In the genomic region with DNA sequence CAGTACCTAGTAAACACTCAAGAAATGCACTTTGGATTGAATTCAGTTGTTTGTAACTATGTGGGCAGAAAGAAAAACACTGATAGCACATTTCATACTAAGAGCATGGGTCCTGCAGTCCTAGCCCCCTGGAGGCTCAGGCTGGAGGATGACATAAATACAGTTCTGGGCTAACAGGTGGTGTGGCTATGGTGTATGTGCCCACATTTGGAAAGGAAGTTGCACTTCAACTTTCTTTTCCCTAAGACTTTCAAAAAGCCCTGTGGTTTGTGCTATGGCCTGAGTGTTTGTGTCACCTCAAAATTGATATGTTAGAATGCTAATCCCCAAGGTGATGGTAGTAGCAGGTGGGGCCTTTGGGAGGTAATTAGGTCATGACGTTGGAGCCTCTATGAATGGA, we compare ENCODE assay signal across 23 cellular contexts.
A peak's percentile ranks its signal among the peaks of the same experiment; 100 is the strongest.
DNase-seq lines count a peak whose midpoint lies in the region; ATAC-seq lines count a peak whose summit lies in the region.
"Had no signal": no experiment of that assay in that cellular context is flagged by ENCODE, and none has a peak within 500 bp of the region (broad histone marks: within the 10 kb centered on the region; RNA-seq: fewer than 3 reads in every experiment).

No MANE protein-coding gene starts in this region.

- peak; percentile 36 for ATAC-seq in activated naive CD8-positive, alpha-beta T cell treated with anti-CD3 and anti-CD28 coated beads, Interleukin-2, amount 10 ng/mL, durations not matched to agents 7 days and 5 days (ENCODE audit: low read depth)
- no peak for ATAC-seq in activated naive CD8-positive, alpha-beta T cell treated with anti-CD3 and anti-CD28 coated beads, Interleukin-2, amount 50 U/mL, for 24 hours
- ATAC-seq: activated CD8-positive, alpha-beta T cell treated with anti-CD3 and anti-CD28 coated beads for 36 hours; effector memory CD8-positive, alpha-beta T cell; SK-N-SH treated with all-trans-retinoic acid at 6 μM for 48 hours; WTC11 had no signal

- peaks cover 4% of the 10 kb centered on the region for H3K4me1 Mint-ChIP-seq in activated naive CD8-positive, alpha-beta T cell treated with anti-CD3 and anti-CD28 coated beads, Interleukin-2, amount 10 ng/mL, durations not matched to agents 7 days and 5 days
- H3K4me1 Mint-ChIP-seq in activated naive CD8-positive, alpha-beta T cell treated with anti-CD3 and anti-CD28 coated beads, Interleukin-2, amount 50 U/mL, for 24 hours: peaks cover 3% of the 10 kb centered on the region
- H3K4me1 Mint-ChIP-seq in activated CD4-positive, alpha-beta memory T cell treated with anti-CD3 and anti-CD28 coated beads for 36 hours (ENCODE audit: low read depth): peaks cover 3% of the 10 kb centered on the region

- CTCF ChIA-PET in activated CD4-positive, alpha-beta memory T cell treated with anti-CD3 and anti-CD28 coated beads for 36 hours (lab: Charles Lee): no interaction called here

- no peak overlapping the region for H3K4me3 ChIP-seq in Jurkat, Clone E6-1 (ENCODE audit: low read length)
- H3K4me3 ChIP-seq in SJCRH30 (no peak overlapping the region), urinary bladder (ENCODE audit: low read depth, low read length) (no peak overlapping the region)
- H3K4me3 ChIP-seq: suprapubic skin, vagina had no signal

- DNase-seq in activated naive CD8-positive, alpha-beta T cell treated with anti-CD3 and anti-CD28 coated beads, Interleukin-2, amount 10 ng/mL, durations not matched to agents 7 days and 5 days: no peak
- no peak for DNase-seq in activated naive CD8-positive, alpha-beta T cell treated with anti-CD3 and anti-CD28 coated beads, Interleukin-2, amount 50 U/mL, for 24 hours
- peak; percentile 46 for DNase-seq in Jurkat, Clone E6-1 (ENCODE audit: low read depth, low spot score)
- DNase-seq in SJCRH30 (peak; percentile 43 to 73), NCI-H1105 (lab: John Stamatoyannopoulos, UW) (no peak), Kasumi-1 (lab: John Stamatoyannopoulos, UW) (no peak)
- DNase-seq in activated CD4-positive, alpha-beta memory T cell treated with anti-CD3 and anti-CD28 coated beads for 36 hours: no peak
- DNase-seq: activated CD8-positive, alpha-beta T cell treated with anti-CD3 and anti-CD28 coated beads for 36 hours; activated gamma-delta T cell; activated T-cell treated with anti-CD3 and anti-CD28 coated beads for 4 hours; C1 segment of cervical spinal cord; effector memory CD8-positive, alpha-beta T cell; NCI-H1092; NCI-H524 treated with DMSO at 0.1 percent for 48 hours had no signal

- WGBS in urinary bladder: 87% methylated on average over 1 of the region's 1 CpG

- H3K9me3 Mint-ChIP-seq in activated naive CD8-positive, alpha-beta T cell treated with anti-CD3 and anti-CD28 coated beads, Interleukin-2, amount 10 ng/mL, durations not matched to agents 7 days and 5 days: no peaks in the 10 kb centered on the region
- H3K9me3 Mint-ChIP-seq in activated naive CD8-positive, alpha-beta T cell treated with anti-CD3 and anti-CD28 coated beads, Interleukin-2, amount 50 U/mL, for 24 hours: no peaks in the 10 kb centered on the region
- no peaks in the 10 kb centered on the region for H3K9me3 Mint-ChIP-seq in activated CD4-positive, alpha-beta memory T cell treated with anti-CD3 and anti-CD28 coated beads for 36 hours
- H3K9me3 Mint-ChIP-seq: activated CD8-positive, alpha-beta T cell treated with anti-CD3 and anti-CD28 coated beads for 36 hours had no signal

- H3K27me3 Mint-ChIP-seq in activated naive CD8-positive, alpha-beta T cell treated with anti-CD3 and anti-CD28 coated beads, Interleukin-2, amount 10 ng/mL, durations not matched to agents 7 days and 5 days: peaks cover 14% of the 10 kb centered on the region
- peaks cover 2% of the 10 kb centered on the region for H3K27me3 Mint-ChIP-seq in activated naive CD8-positive, alpha-beta T cell treated with anti-CD3 and anti-CD28 coated beads, Interleukin-2, amount 50 U/mL, for 24 hours
- peaks cover 7% of the 10 kb centered on the region for H3K27me3 Mint-ChIP-seq in activated CD4-positive, alpha-beta memory T cell treated with anti-CD3 and anti-CD28 coated beads for 36 hours
- H3K27me3 Mint-ChIP-seq: progenitor cell of endocrine pancreas had no signal

- peaks cover 17% of the 10 kb centered on the region for H3K4me1 ChIP-seq in SJCRH30
- no peaks in the 10 kb centered on the region for H3K4me1 ChIP-seq in urinary bladder (ENCODE audit: insufficient read depth)
- H3K4me1 ChIP-seq: vagina had no signal

- H3K4me3 Mint-ChIP-seq in activated naive CD8-positive, alpha-beta T cell treated with anti-CD3 and anti-CD28 coated beads, Interleukin-2, amount 10 ng/mL, durations not matched to agents 7 days and 5 days: no peak overlapping the region
- H3K4me3 Mint-ChIP-seq in activated naive CD8-positive, alpha-beta T cell treated with anti-CD3 and anti-CD28 coated beads, Interleukin-2, amount 50 U/mL, for 24 hours: no peak overlapping the region
- no peak overlapping the region for H3K4me3 Mint-ChIP-seq in activated CD4-positive, alpha-beta memory T cell treated with anti-CD3 and anti-CD28 coated beads for 36 hours
- H3K4me3 Mint-ChIP-seq: activated CD8-positive, alpha-beta T cell treated with anti-CD3 and anti-CD28 coated beads for 36 hours; brain; effector memory CD8-positive, alpha-beta T cell; IgD-negative memory B cell; T-helper 2 cell treated with Interferon-gamma antibody and Interleukin-4, amounts not matched to agents 5 μg/mL and 100 μg/mL, for 36 hours; WTC11 had no signal

- no peaks in the 10 kb centered on the region for H3K27me3 ChIP-seq in SJCRH30
- H3K27me3 ChIP-seq: suprapubic skin, vagina had no signal

- no peak overlapping the region for H3K27ac Mint-ChIP-seq in activated naive CD8-positive, alpha-beta T cell treated with anti-CD3 and anti-CD28 coated beads, Interleukin-2, amount 10 ng/mL, durations not matched to agents 7 days and 5 days
- no peak overlapping the region for H3K27ac Mint-ChIP-seq in activated naive CD8-positive, alpha-beta T cell treated with anti-CD3 and anti-CD28 coated beads, Interleukin-2, amount 50 U/mL, for 24 hours
- H3K27ac Mint-ChIP-seq in activated CD4-positive, alpha-beta memory T cell treated with anti-CD3 and anti-CD28 coated beads for 36 hours: no peak overlapping the region
- H3K27ac Mint-ChIP-seq: activated CD8-positive, alpha-beta T cell treated with anti-CD3 and anti-CD28 coated beads for 36 hours; brain; effector memory CD8-positive, alpha-beta T cell; IgD-negative memory B cell; progenitor cell of endocrine pancreas; T-helper 2 cell treated with Interferon-gamma antibody and Interleukin-4, amounts not matched to agents 5 μg/mL and 100 μg/mL, for 36 hours; WTC11 had no signal

- intact Hi-C loops in activated CD4-positive, alpha-beta memory T cell treated with anti-CD3 and anti-CD28 coated beads for 36 hours (cut with micrococcal nuclease): loop anchor here (5.0 kb wide), 1 partner anchor 769 kb away; no protein-coding TSS in a partner anchor

- H3K9me3 ChIP-seq in SJCRH30 (replicated peaks): peaks cover 5% of the 10 kb centered on the region; the same call in 1 of the 2 replicates
- H3K9me3 ChIP-seq: suprapubic skin, vagina had no signal

- H3K36me3 ChIP-seq in SJCRH30 (no peaks in the 10 kb centered on the region), urinary bladder (ENCODE audit: insufficient read depth) (no peaks in the 10 kb centered on the region)
- H3K36me3 ChIP-seq: suprapubic skin, vagina had no signal

- no peak overlapping the region for H3K27ac ChIP-seq in SJCRH30
- peak overlapping the region; percentile 16 for H3K27ac ChIP-seq in urinary bladder (ENCODE audit: low read depth)
- H3K27ac ChIP-seq: vagina had no signal

- POLR2A ChIA-PET in activated naive CD8-positive, alpha-beta T cell treated with anti-CD3 and anti-CD28 coated beads, Interleukin-2, amount 10 ng/mL, durations not matched to agents 7 days and 5 days (lab: Charles Lee): no interaction called here
- POLR2A ChIA-PET in activated CD4-positive, alpha-beta memory T cell treated with anti-CD3 and anti-CD28 coated beads for 36 hours (lab: Charles Lee): no interaction called here

- H3K36me3 Mint-ChIP-seq in activated naive CD8-positive, alpha-beta T cell treated with anti-CD3 and anti-CD28 coated beads, Interleukin-2, amount 10 ng/mL, durations not matched to agents 7 days and 5 days: no peaks in the 10 kb centered on the region
- no peaks in the 10 kb centered on the region for H3K36me3 Mint-ChIP-seq in activated naive CD8-positive, alpha-beta T cell treated with anti-CD3 and anti-CD28 coated beads, Interleukin-2, amount 50 U/mL, for 24 hours (ENCODE audit: low read depth)
- no peaks in the 10 kb centered on the region for H3K36me3 Mint-ChIP-seq in activated CD4-positive, alpha-beta memory T cell treated with anti-CD3 and anti-CD28 coated beads for 36 hours

Comparison
In these comparisons a context has a peak if more than half of its experiments do, and no peak if none do; other contexts are left out.
1. DNase-seq: peak in Jurkat, Clone E6-1 (single experiment) and SJCRH30 (2 of 2); none in activated naive CD8-positive, alpha-beta T cell treated with anti-CD3 and anti-CD28 coated beads, Interleukin-2, amount 10 ng/mL, durations not matched to agents 7 days and 5 days (single experiment), activated naive CD8-positive, alpha-beta T cell treated with anti-CD3 and anti-CD28 coated beads, Interleukin-2, amount 50 U/mL, for 24 hours (single experiment), activated CD4-positive, alpha-beta memory T cell treated with anti-CD3 and anti-CD28 coated beads for 36 hours (single experiment), NCI-H1105 (single experiment) and Kasumi-1 (0 of 2).